Comparison of ENCODE assay signal across 12 cellular contexts in the genomic region with DNA sequence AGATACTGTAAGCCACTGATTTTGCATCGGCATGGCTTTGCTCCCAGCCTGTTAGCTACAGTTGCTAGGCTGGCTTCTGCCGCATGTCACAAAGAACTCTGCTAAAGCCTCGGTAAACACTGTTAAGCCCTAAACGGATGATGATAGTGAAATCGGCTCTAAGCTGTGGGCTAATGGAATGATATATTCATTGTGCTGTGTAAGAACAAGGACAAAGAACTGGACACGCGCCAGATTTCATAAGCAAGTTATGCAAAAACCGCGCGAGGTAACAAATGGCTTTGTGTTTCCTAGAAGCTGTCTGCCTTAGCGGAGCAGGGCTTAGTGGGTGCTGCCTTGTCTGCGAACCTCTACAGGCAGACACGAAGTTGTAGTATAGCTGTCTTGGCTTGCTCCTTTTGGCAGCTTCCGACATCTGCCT.
DNase-seq lines count a peak whose midpoint lies in the region; ATAC-seq and TF ChIP-seq lines count a peak whose summit lies in the region.
"Had no signal": no experiment of that assay in that cellular context is flagged by ENCODE, and none has a peak within 500 bp of the region (broad histone marks: within the 10 kb centered on the region; RNA-seq: fewer than 3 reads in every experiment).

No MANE protein-coding gene starts in this region.

- DNase-seq in SK-N-SH (peak; percentile 36), islet precursor cell (peak; percentile 64), type B pancreatic cell (ENCODE audit: extremely low spot score, unreplicated experiment) (no peak), NCI-H1694 treated with DMSO at 0.1 percent for 48 hours (lab: John Stamatoyannopoulos, UW) (no peak), GM13976 (ENCODE audit: low spot score) (no peak)
- no peak for DNase-seq in activated T-cell treated with anti-CD3 and anti-CD28 coated beads, Interleukin-2, amount 50 U/mL, for 48 hours
- DNase-seq: effector memory CD4-positive, alpha-beta T cell; NCI-H1694; T-helper 1 cell had no signal

- no peaks in the 10 kb centered on the region; the same call in 1 of the 2 replicates for H3K9me3 ChIP-seq in SK-N-SH

- no peak overlapping the region for H3K4me2 ChIP-seq in SK-N-SH

- CTCF ChIA-PET in SK-N-SH (lab: Yijun Ruan, JAX) = interaction anchor here (1.0 to 1.4 kb wide), 2 partner anchors 10 to 217 kb away, joined by 3 to 4 read pairs; no protein-coding TSS in a partner anchor

- no peaks in the 10 kb centered on the region for H3F3A ChIP-seq in SK-N-SH (replicated peaks; ENCODE audit: insufficient read depth)

- H3K9ac ChIP-seq in SK-N-SH = no peak overlapping the region

- no peaks in the 10 kb centered on the region for H3K27me3 ChIP-seq in SK-N-SH (ENCODE audit: insufficient read depth)
- H3K27me3 ChIP-seq: tibial artery had no signal

- H3K4me1 Mint-ChIP-seq in type B pancreatic cell (ENCODE audit: unreplicated experiment) = peaks cover 5% of the 10 kb centered on the region

- H3K36me3 ChIP-seq in SK-N-SH (replicated peaks in 1 of 2; ENCODE audit: control insufficient read depth in 1 of 2, insufficient read depth in 2 of 2, low read length in 1 of 2) = no peaks in the 10 kb centered on the region
- H3K36me3 ChIP-seq: tibial artery had no signal

- no peaks in the 10 kb centered on the region for H3K79me2 ChIP-seq in SK-N-SH (ENCODE audit: insufficient read depth)

- H3K27ac ChIP-seq in SK-N-SH (ENCODE audit: low read depth in 2 of 2, low read length in 1 of 2) (no peak overlapping the region), angular gyrus (ENCODE audit: low read depth, low read length) (peak overlapping the region; percentile 44)
- H3K27ac ChIP-seq: tibial artery had no signal

- in situ Hi-C loops in GM13976 (cut with MboI; ENCODE audit: low sequenced_read_pairs, unreplicated experiment) = no loop called here

- H4K20me1 ChIP-seq in SK-N-SH (ENCODE audit: insufficient read depth) = no peaks in the 10 kb centered on the region

- no peak overlapping the region for H3K4me3 ChIP-seq in SK-N-SH (ENCODE audit: low read depth in 2 of 2, low read length in 1 of 2)
- H3K4me3 ChIP-seq: tibial artery had no signal

- no peaks in the 10 kb centered on the region for H3K36me3 Mint-ChIP-seq in type B pancreatic cell

- peaks cover 19% of the 10 kb centered on the region for H3K27me3 Mint-ChIP-seq in type B pancreatic cell

- no peaks in the 10 kb centered on the region; a peak in 1 of 4 replicates for H3K4me1 ChIP-seq in SK-N-SH (ENCODE audit: control insufficient read depth in 1 of 2, insufficient read depth in 2 of 2, low read depth in 1 of 2, low read length in 1 of 2)
- H3K4me1 ChIP-seq: tibial artery had no signal

- WGBS in SK-N-SH (ENCODE audit: low lambda C conversion rate) = 20% methylated on average over 13 of the region's 14 CpGs

- no peak overlapping the region for H3K27ac Mint-ChIP-seq in type B pancreatic cell

- ATAC-seq in SK-N-SH treated with all-trans-retinoic acid at 6 μM for 48 hours = no peak

- H3K9me3 Mint-ChIP-seq in type B pancreatic cell = no peaks in the 10 kb centered on the region

- no peak for TF ChIP-seq EP300 in SK-N-SH (IDR thresholded peaks at IDR 0.05; ENCODE audit: borderline replicate concordance in 1 of 2, low read depth in 1 of 2, low read length in 1 of 2)

- TF ChIP-seq CTCF in SK-N-SH (IDR thresholded peaks at IDR 0.05) = no peak
- no peak for TF ChIP-seq CTCF in type B pancreatic cell (conservative IDR thresholded peaks at IDR 0.05)
- no peak for TF ChIP-seq CTCF in GM13976 (IDR thresholded peaks at IDR 0.05; ENCODE audit: borderline replicate concordance, control extremely low read depth, extremely low read depth, insufficient read depth, missing control alignments)

- peak overlapping the region; percentile 31 for H3K4me3 Mint-ChIP-seq in type B pancreatic cell

- H3K9me2 ChIP-seq in SK-N-SH = no peaks in the 10 kb centered on the region

- POLR2A ChIA-PET in SK-N-SH (lab: Yijun Ruan, JAX) = no interaction called here

- no peak overlapping the region for H2AFZ ChIP-seq in SK-N-SH (ENCODE audit: low read depth)

- TF ChIP-seq RAD21 in SK-N-SH (IDR thresholded peaks at IDR 0.05; ENCODE audit: low read length) = no peak

TF ChIP-seq in SK-N-SH, 30 proteins besides CTCF, POLR2A, EP300 and RAD21:
- TF ChIP-seq GATA2 (CRISPR knock-in tag; IDR thresholded peaks at IDR 0.05) = 0 out of 2 replicates have a peak, but pooled peaks have one; percentile 9
- no peak for TF ChIP-seq JUND (IDR thresholded peaks at IDR 0.05)

TF ChIP-seq in SK-N-SH treated with all-trans-retinoic acid at 6 μM for 48 hours, 23 proteins besides CTCF, POLR2A, EP300 and RAD21 (continues in another document):
- no peak for TF ChIP-seq RARB (CRISPR knock-in tag; IDR thresholded peaks at IDR 0.05)
- no peak for TF ChIP-seq TCF4 (CRISPR knock-in tag; IDR thresholded peaks at IDR 0.05; ENCODE audit: borderline replicate concordance)
- TF ChIP-seq, protein P1, sequence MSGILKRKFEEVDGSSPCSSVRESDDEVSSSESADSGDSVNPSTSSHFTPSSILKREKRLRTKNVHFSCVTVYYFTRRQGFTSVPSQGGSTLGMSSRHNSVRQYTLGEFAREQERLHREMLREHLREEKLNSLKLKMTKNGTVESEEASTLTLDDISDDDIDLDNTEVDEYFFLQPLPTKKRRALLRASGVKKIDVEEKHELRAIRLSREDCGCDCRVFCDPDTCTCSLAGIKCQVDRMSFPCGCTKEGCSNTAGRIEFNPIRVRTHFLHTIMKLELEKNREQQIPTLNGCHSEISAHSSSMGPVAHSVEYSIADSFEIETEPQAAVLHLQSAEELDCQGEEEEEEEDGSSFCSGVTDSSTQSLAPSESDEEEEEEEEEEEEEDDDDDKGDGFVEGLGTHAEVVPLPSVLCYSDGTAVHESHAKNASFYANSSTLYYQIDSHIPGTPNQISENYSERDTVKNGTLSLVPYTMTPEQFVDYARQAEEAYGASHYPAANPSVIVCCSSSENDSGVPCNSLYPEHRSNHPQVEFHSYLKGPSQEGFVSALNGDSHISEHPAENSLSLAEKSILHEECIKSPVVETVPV (CRISPR knock-in tag; IDR thresholded peaks at IDR 0.05) = no peak
- no peak for TF ChIP-seq PPARA (CRISPR knock-in tag; IDR thresholded peaks at IDR 0.05; ENCODE audit: borderline replicate concordance)
- no peak for TF ChIP-seq ZFP30 (CRISPR knock-in tag; IDR thresholded peaks at IDR 0.05)
- TF ChIP-seq TOX (CRISPR knock-in tag; IDR thresholded peaks at IDR 0.05; ENCODE audit: borderline replicate concordance) = no peak
- no peak for TF ChIP-seq BACH2 (CRISPR knock-in tag; IDR thresholded peaks at IDR 0.05; ENCODE audit: borderline replicate concordance)
- TF ChIP-seq, protein P2, sequence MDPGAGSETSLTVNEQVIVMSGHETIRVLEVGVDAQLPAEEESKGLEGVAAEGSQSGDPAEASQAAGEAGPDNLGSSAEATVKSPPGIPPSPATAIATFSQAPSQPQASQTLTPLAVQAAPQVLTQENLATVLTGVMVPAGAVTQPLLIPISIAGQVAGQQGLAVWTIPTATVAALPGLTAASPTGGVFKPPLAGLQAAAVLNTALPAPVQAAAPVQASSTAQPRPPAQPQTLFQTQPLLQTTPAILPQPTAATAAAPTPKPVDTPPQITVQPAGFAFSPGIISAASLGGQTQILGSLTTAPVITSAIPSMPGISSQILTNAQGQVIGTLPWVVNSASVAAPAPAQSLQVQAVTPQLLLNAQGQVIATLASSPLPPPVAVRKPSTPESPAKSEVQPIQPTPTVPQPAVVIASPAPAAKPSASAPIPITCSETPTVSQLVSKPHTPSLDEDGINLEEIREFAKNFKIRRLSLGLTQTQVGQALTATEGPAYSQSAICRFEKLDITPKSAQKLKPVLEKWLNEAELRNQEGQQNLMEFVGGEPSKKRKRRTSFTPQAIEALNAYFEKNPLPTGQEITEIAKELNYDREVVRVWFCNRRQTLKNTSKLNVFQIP (CRISPR knock-in tag; IDR thresholded peaks at IDR 0.05; ENCODE audit: borderline replicate concordance, low read depth) = no peak
- no peak for TF ChIP-seq GLIS3 (CRISPR knock-in tag; IDR thresholded peaks at IDR 0.05)
- TF ChIP-seq, protein P3, sequence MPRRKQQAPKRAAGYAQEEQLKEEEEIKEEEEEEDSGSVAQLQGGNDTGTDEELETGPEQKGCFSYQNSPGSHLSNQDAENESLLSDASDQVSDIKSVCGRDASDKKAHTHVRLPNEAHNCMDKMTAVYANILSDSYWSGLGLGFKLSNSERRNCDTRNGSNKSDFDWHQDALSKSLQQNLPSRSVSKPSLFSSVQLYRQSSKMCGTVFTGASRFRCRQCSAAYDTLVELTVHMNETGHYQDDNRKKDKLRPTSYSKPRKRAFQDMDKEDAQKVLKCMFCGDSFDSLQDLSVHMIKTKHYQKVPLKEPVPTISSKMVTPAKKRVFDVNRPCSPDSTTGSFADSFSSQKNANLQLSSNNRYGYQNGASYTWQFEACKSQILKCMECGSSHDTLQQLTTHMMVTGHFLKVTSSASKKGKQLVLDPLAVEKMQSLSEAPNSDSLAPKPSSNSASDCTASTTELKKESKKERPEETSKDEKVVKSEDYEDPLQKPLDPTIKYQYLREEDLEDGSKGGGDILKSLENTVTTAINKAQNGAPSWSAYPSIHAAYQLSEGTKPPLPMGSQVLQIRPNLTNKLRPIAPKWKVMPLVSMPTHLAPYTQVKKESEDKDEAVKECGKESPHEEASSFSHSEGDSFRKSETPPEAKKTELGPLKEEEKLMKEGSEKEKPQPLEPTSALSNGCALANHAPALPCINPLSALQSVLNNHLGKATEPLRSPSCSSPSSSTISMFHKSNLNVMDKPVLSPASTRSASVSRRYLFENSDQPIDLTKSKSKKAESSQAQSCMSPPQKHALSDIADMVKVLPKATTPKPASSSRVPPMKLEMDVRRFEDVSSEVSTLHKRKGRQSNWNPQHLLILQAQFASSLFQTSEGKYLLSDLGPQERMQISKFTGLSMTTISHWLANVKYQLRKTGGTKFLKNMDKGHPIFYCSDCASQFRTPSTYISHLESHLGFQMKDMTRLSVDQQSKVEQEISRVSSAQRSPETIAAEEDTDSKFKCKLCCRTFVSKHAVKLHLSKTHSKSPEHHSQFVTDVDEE (CRISPR knock-in tag; IDR thresholded peaks at IDR 0.05) = no peak
- TF ChIP-seq, protein P4, sequence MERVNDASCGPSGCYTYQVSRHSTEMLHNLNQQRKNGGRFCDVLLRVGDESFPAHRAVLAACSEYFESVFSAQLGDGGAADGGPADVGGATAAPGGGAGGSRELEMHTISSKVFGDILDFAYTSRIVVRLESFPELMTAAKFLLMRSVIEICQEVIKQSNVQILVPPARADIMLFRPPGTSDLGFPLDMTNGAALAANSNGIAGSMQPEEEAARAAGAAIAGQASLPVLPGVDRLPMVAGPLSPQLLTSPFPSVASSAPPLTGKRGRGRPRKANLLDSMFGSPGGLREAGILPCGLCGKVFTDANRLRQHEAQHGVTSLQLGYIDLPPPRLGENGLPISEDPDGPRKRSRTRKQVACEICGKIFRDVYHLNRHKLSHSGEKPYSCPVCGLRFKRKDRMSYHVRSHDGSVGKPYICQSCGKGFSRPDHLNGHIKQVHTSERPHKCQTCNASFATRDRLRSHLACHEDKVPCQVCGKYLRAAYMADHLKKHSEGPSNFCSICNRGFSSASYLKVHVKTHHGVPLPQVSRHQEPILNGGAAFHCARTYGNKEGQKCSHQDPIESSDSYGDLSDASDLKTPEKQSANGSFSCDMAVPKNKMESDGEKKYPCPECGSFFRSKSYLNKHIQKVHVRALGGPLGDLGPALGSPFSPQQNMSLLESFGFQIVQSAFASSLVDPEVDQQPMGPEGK (CRISPR knock-in tag; IDR thresholded peaks at IDR 0.05; ENCODE audit: borderline replicate concordance) = no peak
- no peak for TF ChIP-seq ESRRG (CRISPR knock-in tag; IDR thresholded peaks at IDR 0.05)

Comparison
In these comparisons a context has a peak if more than half of its experiments do, and no peak if none do; other contexts are left out.
1. DNase-seq: peak in SK-N-SH (single experiment) and islet precursor cell (single experiment); none in type B pancreatic cell (single experiment), activated T-cell treated with anti-CD3 and anti-CD28 coated beads, Interleukin-2, amount 50 U/mL, for 48 hours (0 of 2), NCI-H1694 treated with DMSO at 0.1 percent for 48 hours (single experiment) and GM13976 (single experiment).